8 cellular contexts compared by ENCODE assay signal in genomic region chr11:3865388-3866193, GRCh38. TPM values are rescaled to one million over a fixed set of nuclear protein-coding genes. Genes with fewer than 3 reads are reported as not detected.
DNase-seq lines count a peak whose midpoint lies in the region; ATAC-seq, FAIRE-seq and TF ChIP-seq lines count a peak whose summit lies in the region.

No MANE protein-coding gene starts in this region.

- no peaks in the 10 kb centered on the region for H3K9me3 Mint-ChIP-seq in dendritic cell treated with granulocyte-macrophage colony-stimulating factor and Interleukin-4, amounts not matched to agents 40 ng/mL and 50 ng/mL, for 4 days

- ATAC-seq in pancreas (peak in 2 of 4 donors; percentile 9 to 10), HG03565 (IDR thresholded peaks at IDR 0.05; ENCODE audit: unreplicated experiment) (no peak)

- no peaks in the 10 kb centered on the region for H3K27me3 Mint-ChIP-seq in dendritic cell treated with granulocyte-macrophage colony-stimulating factor and Interleukin-4, amounts not matched to agents 40 ng/mL and 50 ng/mL, for 4 days

- TF ChIP-seq POLR2A in GM12892 (IDR thresholded peaks at IDR 0.05; ENCODE audit: low read depth, low read length), result no peak

- H3K27me3 ChIP-seq in pancreas, result no peaks in the 10 kb centered on the region

- DNase-seq in GM12892 (ENCODE audit: insufficient read length) (no peak), NAMALWA (ENCODE audit: low spot score) (peak; percentile 63), pancreas (no peak), SW480 (ENCODE audit: low spot score) (no peak), OCI-M2 (lab: John Stamatoyannopoulos, UW; ENCODE audit: unreplicated experiment) (no peak)
- no peak for DNase-seq in stimulated activated naive CD4-positive, alpha-beta T cell (lab: John Stamatoyannopoulos, UW)

- H3K9me3 ChIP-seq in pancreas, result no peaks in the 10 kb centered on the region

- H3K4me1 ChIP-seq in pancreas, result peaks cover 11 to 34% (median 28%) of the 10 kb centered on the region in 3 donors

- FAIRE-seq in GM12892 (lab: Jason Lieb, UNC) (peak; percentile 92), pancreas (lab: Jason Lieb, UNC) (no peak)

- no peak for TF ChIP-seq CTCF in pancreas (IDR thresholded peaks at IDR 0.05)

- intact Hi-C loops in dendritic cell treated with granulocyte-macrophage colony-stimulating factor and Interleukin-4, amounts not matched to agents 40 ng/mL and 50 ng/mL, for 4 days (cut with micrococcal nuclease), result no loop called here
- intact Hi-C loops in pancreas (cut with DNase I), result no loop called here

- H3K27ac ChIP-seq in pancreas, result peak overlapping the region in 3 of 4 donors; percentile 0 to 79 (median 49)

- H3K27ac Mint-ChIP-seq in dendritic cell treated with granulocyte-macrophage colony-stimulating factor and Interleukin-4, amounts not matched to agents 40 ng/mL and 50 ng/mL, for 4 days, result peak overlapping the region; percentile 45

- peaks cover 57% of the 10 kb centered on the region for H3K4me1 Mint-ChIP-seq in dendritic cell treated with granulocyte-macrophage colony-stimulating factor and Interleukin-4, amounts not matched to agents 40 ng/mL and 50 ng/mL, for 4 days (ENCODE audit: low read depth)

- no peaks in the 10 kb centered on the region for H3K36me3 ChIP-seq in pancreas

- H3K36me3 Mint-ChIP-seq in dendritic cell treated with granulocyte-macrophage colony-stimulating factor and Interleukin-4, amounts not matched to agents 40 ng/mL and 50 ng/mL, for 4 days (ENCODE audit: low read depth), result peaks cover 8% of the 10 kb centered on the region

- peak overlapping the region; percentile 2 for H3K4me3 Mint-ChIP-seq in dendritic cell treated with granulocyte-macrophage colony-stimulating factor and Interleukin-4, amounts not matched to agents 40 ng/mL and 50 ng/mL, for 4 days

- WGBS in pancreas, 2 donors, result 36 to 37% methylated on average over 3 of the region's 3 CpGs

- H3K4me3 ChIP-seq in pancreas, result no peak overlapping the region

RNA-seq across cellular contexts. Expression of gene STIM1, which starts 10.1 kb away (rescaled TPM):
- polyA plus RNA-seq in GM12892 (2012; ENCODE audit: missing spikeins), result 25.2 TPM
- 10 to 100 TPM; 17.0 to 28.9 (median 20.4) TPM for total RNA-seq in pancreas
- polyA plus RNA-seq in pancreas, result 10 to 100 TPM; 10.2 to 13.3 TPM

RNA-seq across cellular contexts. Expression of gene RHOG, which starts 24.8 kb away (rescaled TPM):
- polyA plus RNA-seq in GM12892 (2012; ENCODE audit: missing spikeins), result 61.8 TPM
- total RNA-seq in pancreas, result 10 to 100 TPM in 5 of 6 donors, 1 to 10 TPM in 1; 9.0 to 27.5 (median 14.0) TPM
- 10 to 100 TPM; 13.6 to 18.5 TPM for polyA plus RNA-seq in pancreas

RNA-seq across cellular contexts. Expression of gene PGAP2, which starts 57.2 kb away (rescaled TPM):
- 24.1 TPM for polyA plus RNA-seq in GM12892 (2012; ENCODE audit: missing spikeins)
- total RNA-seq in pancreas, result 10 to 100 TPM; 13.5 to 21.4 (median 17.2) TPM
- 10 to 100 TPM; 18.6 to 32.9 TPM for polyA plus RNA-seq in pancreas
